ENCODE assay signal across 1 cellular context in genomic region chr21:26170471-26171309, GRCh38.
A peak's percentile ranks its signal among the peaks of the same experiment; 100 is the strongest.
TF ChIP-seq lines count a peak whose summit lies in the region.

APP (minus strand) TSS chr21:26170770; CDS start chr21:26170620, 150 bp downstream.

TF ChIP-seq in GM12878, 131 proteins besides CTCF, POLR2A, EP300 and RAD21 (continued from another document):
- TF ChIP-seq PRDM15 (CRISPR knock-in tag; IDR thresholded peaks at IDR 0.05) (no peak), FOXM1 (IDR thresholded peaks at IDR 0.05; ENCODE audit: low read depth, low read length) (no peak), ZNF687 (IDR thresholded peaks at IDR 0.05) (peak; percentile 65; the same call in 1 of the 2 replicates), SRF (IDR thresholded peaks at IDR 0.05; ENCODE audit: low read depth in 2 of 2, low read length in 2 of 2) (0 out of 4 replicates have a peak, but pooled peaks of 1 of the 2 experiments have one; percentile 4), NKRF (conservative IDR thresholded peaks at IDR 0.05) (0 out of 2 replicates have a peak, but pooled peaks have one; percentile 68), STAT3 (IDR thresholded peaks at IDR 0.05; ENCODE audit: low read depth, low read length) (no peak), IRF4 (IDR thresholded peaks at IDR 0.05; ENCODE audit: low read depth, low read length) (no peak), MAX (IDR thresholded peaks at IDR 0.05; ENCODE audit: low read depth, low read length) (peak; percentile 41; the same call in 1 of the 2 replicates), GATAD2B (conservative IDR thresholded peaks at IDR 0.05; ENCODE audit: low read depth) (peak; percentile 63; the same call in 1 of the 2 replicates), ZSCAN29 (IDR thresholded peaks at IDR 0.05) (no peak), RELA (IDR thresholded peaks at IDR 0.05; ENCODE audit: borderline replicate concordance, partially characterized antibody) (no peak), BACH1 (IDR thresholded peaks at IDR 0.05; ENCODE audit: borderline replicate concordance) (0 out of 2 replicates have a peak, but pooled peaks have one; percentile 67), ZNF592 (IDR thresholded peaks at IDR 0.05) (0 out of 2 replicates have a peak, but pooled peaks have one; percentile 35), MYC (IDR thresholded peaks at IDR 0.05; ENCODE audit: insufficient read depth, insufficient read length, insufficient replicate concordance, low read length, severe bottlenecking) (peak; percentile 64), YY1 (IDR thresholded peaks at IDR 0.05; ENCODE audit: low read depth, low read length) (peak; percentile 51; the same call in 1 of the 2 replicates), NR2F1 (conservative IDR thresholded peaks at IDR 0.05) (0 out of 2 replicates have a peak, but pooled peaks have one; percentile 17), SMARCA5 (IDR thresholded peaks at IDR 0.05) (peak; percentile 95), TAF1 (IDR thresholded peaks at IDR 0.05; ENCODE audit: borderline replicate concordance, low read depth, low read length) (peak; percentile 82; the same call in 1 of the 2 replicates), RB1 (IDR thresholded peaks at IDR 0.05; ENCODE audit: borderline replicate concordance) (0 out of 2 replicates have a peak, but pooled peaks have one; percentile 56), EED (IDR thresholded peaks at IDR 0.05; ENCODE audit: low read depth) (peak; percentile 14; the same call in 1 of the 2 replicates), CHD2 (IDR thresholded peaks at IDR 0.05; ENCODE audit: borderline replicate concordance, low read depth, low read length) (no peak), MTA3 (IDR thresholded peaks at IDR 0.05; ENCODE audit: borderline replicate concordance, low read length) (no peak), SMC3 (IDR thresholded peaks at IDR 0.05; ENCODE audit: borderline replicate concordance, low read length) (peak; percentile 40), USF2 (IDR thresholded peaks at IDR 0.05; ENCODE audit: borderline replicate concordance, low read depth, low read length) (no peak; the same call in 1 of the 2 replicates), TCF12 (IDR thresholded peaks at IDR 0.05; ENCODE audit: low read depth, low read length) (peak; percentile 53; the same call in 1 of the 2 replicates), IKZF1 (conservative IDR thresholded peaks at IDR 0.05) (peak; percentile 81)
